ENCODE assay signal across 14 cellular contexts in genomic region chr2:15112216-15112615, GRCh38.
DNase-seq lines count a peak whose midpoint lies in the region; ATAC-seq and TF ChIP-seq lines count a peak whose summit lies in the region.
"Had no signal": no experiment of that assay in that cellular context is flagged by ENCODE, and none has a peak within 500 bp of the region (broad histone marks: within the 10 kb centered on the region; RNA-seq: fewer than 3 reads in every experiment).

No MANE protein-coding gene starts in this region.

- peak overlapping the region; percentile 3 for H3K4me3 Mint-ChIP-seq in endothelial cell (ENCODE audit: unreplicated experiment)
- no peak overlapping the region for H3K4me3 Mint-ChIP-seq in mesothelial cell of epicardium
- H3K4me3 Mint-ChIP-seq: activated naive CD8-positive, alpha-beta T cell treated with anti-CD3 and anti-CD28 coated beads, Interleukin-2, amount 50 U/mL, for 24 hours had no signal

- H3K36me3 Mint-ChIP-seq in endothelial cell (ENCODE audit: low read depth, unreplicated experiment) (peaks cover 9% of the 10 kb centered on the region), mesothelial cell of epicardium (peaks cover 13% of the 10 kb centered on the region)

- peaks cover 4% of the 10 kb centered on the region for H3K9me3 Mint-ChIP-seq in endothelial cell (ENCODE audit: unreplicated experiment)
- H3K9me3 Mint-ChIP-seq in mesothelial cell of epicardium: peaks cover 55% of the 10 kb centered on the region

- H3K27ac Mint-ChIP-seq in endothelial cell (ENCODE audit: unreplicated experiment) (no peak overlapping the region), mesothelial cell of epicardium (peak overlapping the region; percentile 16)
- H3K27ac Mint-ChIP-seq: activated naive CD8-positive, alpha-beta T cell treated with anti-CD3 and anti-CD28 coated beads, Interleukin-2, amount 50 U/mL, for 24 hours had no signal

- no peak for TF ChIP-seq CTCF in endothelial cell (IDR thresholded peaks at IDR 0.05; ENCODE audit: unreplicated experiment)
- no peak for TF ChIP-seq CTCF in mesothelial cell of epicardium (IDR thresholded peaks at IDR 0.05; ENCODE audit: unreplicated experiment)

- no peak for ATAC-seq in GM18517 (IDR thresholded peaks at IDR 0.05; ENCODE audit: unreplicated experiment)
- ATAC-seq in GM21390 (IDR thresholded peaks at IDR 0.05; ENCODE audit: unreplicated experiment): no peak
- ATAC-seq: activated naive CD8-positive, alpha-beta T cell treated with anti-CD3 and anti-CD28 coated beads, Interleukin-2, amount 50 U/mL, for 24 hours had no signal

- H3K27me3 Mint-ChIP-seq in endothelial cell (ENCODE audit: unreplicated experiment) (peaks cover 5% of the 10 kb centered on the region), mesothelial cell of epicardium (ENCODE audit: low read depth) (no peaks in the 10 kb centered on the region)
- H3K27me3 Mint-ChIP-seq: activated naive CD8-positive, alpha-beta T cell treated with anti-CD3 and anti-CD28 coated beads, Interleukin-2, amount 50 U/mL, for 24 hours had no signal

- H3K4me1 Mint-ChIP-seq in endothelial cell (ENCODE audit: unreplicated experiment): no peaks in the 10 kb centered on the region
- H3K4me1 Mint-ChIP-seq in mesothelial cell of epicardium: no peaks in the 10 kb centered on the region
- H3K4me1 Mint-ChIP-seq: activated naive CD8-positive, alpha-beta T cell treated with anti-CD3 and anti-CD28 coated beads, Interleukin-2, amount 50 U/mL, for 24 hours had no signal

- DNase-seq in NCI-H1105 treated with DMSO at 0.1 percent for 48 hours (lab: John Stamatoyannopoulos, UW) (peak; percentile 5), NCI-H1105 (lab: John Stamatoyannopoulos, UW) (no peak), MV-4-11 (lab: John Stamatoyannopoulos, UW) (peak; percentile 16), endothelial cell (ENCODE audit: low spot score) (no peak), mesothelial cell of epicardium (ENCODE audit: low spot score in 2 of 2, unreplicated experiment in 2 of 2) (no peak), AG08395 (ENCODE audit: low spot score) (no peak)
- DNase-seq: activated CD8-positive, alpha-beta memory T cell treated with anti-CD3 and anti-CD28 coated beads, Interleukin-2, amount 50 U/mL, for 48 hours; activated naive CD8-positive, alpha-beta T cell treated with anti-CD3 and anti-CD28 coated beads, Interleukin-2, amount 50 U/mL, for 24 hours; ovary; SK-N-SH; stimulated activated CD4-positive, alpha-beta T cell treated with anti-CD3 and anti-CD28 coated beads, Interleukin-2, amount 100 ng/mL, for 24 hours; WERI-Rb-1 had no signal

Comparison
In these comparisons a context has a peak if more than half of its experiments do, and no peak if none do; other contexts are left out.
1. DNase-seq: peak in NCI-H1105 treated with DMSO at 0.1 percent for 48 hours (single experiment) and MV-4-11 (single experiment); none in NCI-H1105 (single experiment), endothelial cell (single experiment), mesothelial cell of epicardium (0 of 2) and AG08395 (single experiment).